ENCODE assay signal across 9 cellular contexts in the genomic region with DNA sequence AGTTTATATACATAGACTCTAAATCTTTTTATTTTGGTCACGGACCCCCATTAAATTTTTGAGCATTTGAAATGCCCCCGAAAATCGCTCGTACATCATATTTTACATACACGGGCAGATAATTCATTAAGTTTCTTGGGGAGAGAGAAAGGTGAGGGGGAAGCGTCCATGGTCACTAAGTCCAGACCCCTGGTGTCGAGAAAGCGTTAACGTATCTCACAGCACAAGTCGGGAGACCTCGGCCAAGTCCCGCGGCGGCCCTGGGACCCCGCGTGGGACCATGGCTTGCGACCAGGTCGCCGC. TPM values are rescaled to one million over a fixed set of nuclear protein-coding genes. Genes with fewer than 3 reads are reported as not detected.
A peak's percentile ranks its signal among the peaks of the same experiment; 100 is the strongest.
DNase-seq lines count a peak whose midpoint lies in the region; ATAC-seq, FAIRE-seq and TF ChIP-seq lines count a peak whose summit lies in the region.
"Had no signal": no experiment of that assay in that cellular context is flagged by ENCODE, and none has a peak within 500 bp of the region (broad histone marks: within the 10 kb centered on the region; RNA-seq: fewer than 3 reads in every experiment).

No MANE protein-coding gene starts in this region.

- H3K27me3 ChIP-seq in thymus (ENCODE audit: control insufficient read depth, insufficient read depth), result no peaks in the 10 kb centered on the region

- under 1% methylated on average over 19 of the region's 19 CpGs for WGBS in thymus

- intact Hi-C loops in activated CD4-positive, alpha-beta T cell treated with anti-CD3 and anti-CD28 coated beads, Interleukin-2, amount 10 ng/mL, durations not matched to agents 24 days and 14 days (cut with micrococcal nuclease), result loop anchor here (2.0 to 5.0 kb wide), 5 partner anchors 84 to 890 kb away; a partner anchor contains a TSS
- intact Hi-C loops in kidney (cut with DNase I), result no loop called here

- ATAC-seq in GM21576 (IDR thresholded peaks at IDR 0.05; ENCODE audit: unreplicated experiment) (no peak), esophagus mucosa (no peak)

- no peak for DNase-seq in activated CD4-positive, alpha-beta T cell treated with anti-CD3 and anti-CD28 coated beads, Interleukin-2, amount 10 ng/mL, durations not matched to agents 24 days and 14 days
- DNase-seq in activated CD4-positive, alpha-beta T cell treated with anti-CD3 and anti-CD28 coated beads for 4 hours, result no peak
- DNase-seq in kidney (no peak), HEK293T (ENCODE audit: extremely low spot score) (no peak)

- H3K4me3 ChIP-seq in kidney (ENCODE audit: low read length in 2 of 2) (peak overlapping the region; percentile 81 to 85), thymus (ENCODE audit: low read length) (peak overlapping the region; percentile 94)

- H3K4me1 ChIP-seq in kidney (ENCODE audit: control insufficient read depth in 1 of 2, insufficient read depth in 1 of 2, low read depth in 1 of 2, low read length in 2 of 2), result peaks cover 2 to 18% of the 10 kb centered on the region in 2 donors
- no peaks in the 10 kb centered on the region for H3K4me1 ChIP-seq in thymus (ENCODE audit: control insufficient read depth, insufficient read depth, low read length)

- CTCF ChIA-PET in HEK293T (lab: Yijun Ruan, JAX), result no interaction called here

- TF ChIP-seq CTCF in kidney (IDR thresholded peaks at IDR 0.05; ENCODE audit: borderline replicate concordance, extremely low read depth, insufficient read depth), result no peak

- peak overlapping the region; percentile 92 for H3K4me3 Mint-ChIP-seq in activated CD4-positive, alpha-beta T cell treated with anti-CD3 and anti-CD28 coated beads, Interleukin-2, amount 10 ng/mL, durations not matched to agents 24 days and 14 days
- H3K4me3 Mint-ChIP-seq in activated naive CD8-positive, alpha-beta T cell, result peak overlapping the region; percentile 98

- H3K27me3 Mint-ChIP-seq in activated CD4-positive, alpha-beta T cell treated with anti-CD3 and anti-CD28 coated beads, Interleukin-2, amount 10 ng/mL, durations not matched to agents 24 days and 14 days, result no peaks in the 10 kb centered on the region
- H3K27me3 Mint-ChIP-seq in activated naive CD8-positive, alpha-beta T cell, result no peaks in the 10 kb centered on the region

- H3K9ac ChIP-seq in kidney (ENCODE audit: low read length in 2 of 2), result peak overlapping the region; percentile 83 to 88

- H3K27ac ChIP-seq in kidney (ENCODE audit: low read depth in 2 of 2, low read length in 2 of 2) (peak overlapping the region; percentile 98 to 99), thymus (ENCODE audit: low read depth) (peak overlapping the region; percentile 97)

- H3K36me3 ChIP-seq in kidney (ENCODE audit: control insufficient read depth in 1 of 2, insufficient read depth in 2 of 2, low read length in 2 of 2) (no peaks in the 10 kb centered on the region), thymus (ENCODE audit: control insufficient read depth, insufficient read depth) (no peaks in the 10 kb centered on the region)

- peak overlapping the region; percentile 95 for H3K27ac Mint-ChIP-seq in activated CD4-positive, alpha-beta T cell treated with anti-CD3 and anti-CD28 coated beads, Interleukin-2, amount 10 ng/mL, durations not matched to agents 24 days and 14 days
- H3K27ac Mint-ChIP-seq in activated naive CD8-positive, alpha-beta T cell, result peak overlapping the region; percentile 97

- FAIRE-seq in kidney (lab: Jason Lieb, UNC), result no peak
- FAIRE-seq: G401.6 had no signal

- H3K9me3 ChIP-seq in kidney (ENCODE audit: control insufficient read depth in 1 of 2, low read length in 2 of 2), result no peaks in the 10 kb centered on the region
- no peaks in the 10 kb centered on the region for H3K9me3 ChIP-seq in thymus (ENCODE audit: control insufficient read depth)

- H3K9me3 Mint-ChIP-seq in activated CD4-positive, alpha-beta T cell treated with anti-CD3 and anti-CD28 coated beads, Interleukin-2, amount 10 ng/mL, durations not matched to agents 24 days and 14 days, result no peaks in the 10 kb centered on the region
- H3K9me3 Mint-ChIP-seq in activated naive CD8-positive, alpha-beta T cell (ENCODE audit: low read depth), result no peaks in the 10 kb centered on the region

- POLR2A ChIA-PET in HEK293T (lab: Yijun Ruan, JAX), result interaction anchor here (0.8 to 1.4 kb wide), 4 partner anchors 13 to 159 kb away, joined by 3 read pairs; a partner anchor contains a TSS

- peaks cover 5% of the 10 kb centered on the region for H3K36me3 Mint-ChIP-seq in activated CD4-positive, alpha-beta T cell treated with anti-CD3 and anti-CD28 coated beads, Interleukin-2, amount 10 ng/mL, durations not matched to agents 24 days and 14 days (ENCODE audit: low read depth)
- no peaks in the 10 kb centered on the region for H3K36me3 Mint-ChIP-seq in activated naive CD8-positive, alpha-beta T cell

- H3K4me1 Mint-ChIP-seq in activated CD4-positive, alpha-beta T cell treated with anti-CD3 and anti-CD28 coated beads, Interleukin-2, amount 10 ng/mL, durations not matched to agents 24 days and 14 days, result peaks cover 37% of the 10 kb centered on the region
- H3K4me1 Mint-ChIP-seq in activated naive CD8-positive, alpha-beta T cell (ENCODE audit: low read depth), result peaks cover 49% of the 10 kb centered on the region

TF ChIP-seq in HEK293T, 16 proteins besides CTCF, POLR2A, EP300 and RAD21:
- TF ChIP-seq SP1 (IDR thresholded peaks at IDR 0.05) (no peak), FOXA1 (IDR thresholded peaks at IDR 0.05) (no peak), HDGF (IDR thresholded peaks at IDR 0.05; ENCODE audit: borderline replicate concordance) (no peak), ARNT (IDR thresholded peaks at IDR 0.05) (no peak), BHLHE40 (IDR thresholded peaks at IDR 0.05; ENCODE audit: borderline replicate concordance) (no peak), L3MBTL2 (conservative IDR thresholded peaks at IDR 0.05) (no peak)

RNA-seq across cellular contexts. Expression of a gene that starts 0.8 kb away (rescaled TPM):
- 94.7 and 104 TPM in 2 replicates for total RNA-seq in activated CD4-positive, alpha-beta T cell treated with anti-CD3 and anti-CD28 coated beads, Interleukin-2, amount 10 ng/mL, durations not matched to agents 24 days and 14 days
- total RNA-seq in kidney (86.6 TPM), esophagus mucosa (165 TPM)
- polyA plus RNA-seq in kidney (ENCODE audit: insufficient read depth, low read depth, low replicate concordance) (14.0 TPM), thymus (32.8 TPM)

RNA-seq across cellular contexts. Expression of a gene that starts 47.3 kb away (rescaled TPM):
- 14.1 TPM in 2 replicates for total RNA-seq in activated CD4-positive, alpha-beta T cell treated with anti-CD3 and anti-CD28 coated beads, Interleukin-2, amount 10 ng/mL, durations not matched to agents 24 days and 14 days
- total RNA-seq in kidney (30.2 TPM), esophagus mucosa (27.5 TPM)
- polyA plus RNA-seq in kidney (ENCODE audit: insufficient read depth, low read depth, low replicate concordance) (67.0 TPM), thymus (28.6 TPM)
